Comparison of ENCODE assay signal across 8 cellular contexts in the genomic region with DNA sequence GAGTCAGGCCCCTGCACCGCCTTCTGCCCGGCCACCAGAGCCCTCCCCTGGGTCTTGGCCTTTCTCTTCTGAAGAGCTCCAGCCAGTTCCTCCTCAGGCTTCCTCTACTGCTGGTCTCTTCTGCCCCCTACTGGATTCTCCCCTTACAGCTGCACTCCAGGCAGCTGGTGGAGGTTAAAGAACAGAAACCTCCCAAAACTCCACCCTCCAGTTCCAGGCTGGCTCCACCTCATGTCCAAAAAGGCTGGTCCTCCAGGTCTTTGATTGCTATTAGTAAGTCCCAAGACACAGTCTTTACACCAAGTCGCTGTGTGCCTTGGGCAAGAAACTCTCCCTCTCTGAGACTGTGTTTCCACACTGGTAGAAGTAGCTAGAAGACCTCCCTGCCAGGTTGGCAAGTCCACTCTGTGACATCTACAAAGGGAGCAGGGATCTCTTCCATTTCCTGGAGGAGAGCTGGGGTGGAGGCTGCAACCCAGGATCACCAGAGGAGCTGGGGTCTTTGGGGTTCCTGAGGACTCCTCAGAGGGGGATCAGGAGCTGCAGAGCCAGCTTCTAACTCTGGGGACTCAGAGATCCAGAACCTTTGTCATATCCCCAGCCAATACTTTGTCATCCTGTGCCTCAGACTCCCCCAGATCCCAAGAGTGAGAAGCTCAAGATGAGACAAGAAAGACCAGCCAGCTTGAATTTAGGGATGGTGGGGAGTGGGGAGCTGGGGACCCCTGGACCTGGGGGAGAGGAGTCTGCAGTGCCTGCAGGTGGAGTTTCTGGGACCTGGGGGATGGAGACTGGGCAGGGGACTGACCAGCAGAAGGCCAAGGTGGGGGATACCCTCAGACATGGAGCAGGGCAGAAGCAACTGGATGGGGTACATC. TPM values are rescaled to one million over a fixed set of nuclear protein-coding genes. Genes with fewer than 3 reads are reported as not detected.
DNase-seq lines count a peak whose midpoint lies in the region; ATAC-seq and TF ChIP-seq lines count a peak whose summit lies in the region.

No MANE protein-coding gene starts in this region.

- no peak overlapping the region for H3K4me2 ChIP-seq in HCT116 (ENCODE audit: low read length)

- ATAC-seq in HCT116 (peak; percentile 96), right lobe of liver (peak; percentile 84 to 94 (median 90)), HG03095 (IDR thresholded peaks at IDR 0.05; ENCODE audit: unreplicated experiment) (no peak)

- BruUV-seq in HCT116 (replicated peaks; lab: Mats Ljungman, UMichigan): no TSS peak

- RAD21 ChIA-PET in HCT116 (lab: Charles Lee; ENCODE audit: low non-redundant PET in 1 of 2, low total read pairs in 2 of 2, uncharacterized antibody in 2 of 2, unreplicated experiment in 2 of 2): interaction anchor here (0.6 to 1.3 kb wide), 11 partner anchors 29 to 131 kb away, joined by 3 to 13 read pairs (median 4); no protein-coding TSS in a partner anchor

- intact Hi-C loops in HCT116 (cut with micrococcal nuclease) (loop anchor here (1.0 to 5.0 kb wide), 7 partner anchors 37 to 419 kb away; no protein-coding TSS in a partner anchor), right lobe of liver (cut with DNase I) (loop anchor here in 1 of 2 donors (10.0 kb wide), 1 partner anchor 89 kb away; no protein-coding TSS in a partner anchor)

- peak; percentile 65 for DNase-seq in COLO668 (lab: John Stamatoyannopoulos, UW; ENCODE audit: unreplicated experiment)
- DNase-seq in HCT116 (ENCODE audit: low read depth, low spot score): peak; percentile 66
- peak; percentile 45 for DNase-seq in NCI-H460 (ENCODE audit: extremely low read depth, low read depth)
- peak; percentile 44 to 64 for DNase-seq in activated CD4-positive, alpha-beta T cell treated with anti-CD3 and anti-CD28 coated beads for 24 hours (ENCODE audit: low read depth in 2 of 2)
- peak; percentile 63 for DNase-seq in coronary artery (ENCODE audit: low spot score)
- DNase-seq in right lobe of liver: peak in 2 of 3 donors; percentile 43 to 69
- DNase-seq in stimulated activated CD8-positive, alpha-beta memory T cell treated with anti-CD3 and anti-CD28 coated beads, Interleukin-2, amount 100 ng/mL, for 1 hour (ENCODE audit: low read depth in 2 of 2): peak; percentile 20 to 42

- H2AFZ ChIP-seq in HCT116 (ENCODE audit: low read depth, low read length, poor library complexity, severe bottlenecking): no peak overlapping the region

- POLR2A ChIA-PET in HCT116 (lab: Charles Lee): no interaction called here

- H3K36me3 ChIP-seq in HCT116 (ENCODE audit: control insufficient read depth in 1 of 2, insufficient read depth in 2 of 2, low read length in 2 of 2): no peaks in the 10 kb centered on the region
- H3K36me3 ChIP-seq in right lobe of liver: no peaks in the 10 kb centered on the region

- H3K9me2 ChIP-seq in HCT116 (ENCODE audit: insufficient read depth): no peaks in the 10 kb centered on the region

- no peaks in the 10 kb centered on the region for H3K79me2 ChIP-seq in HCT116 (ENCODE audit: insufficient read depth, low read length)

- peak; percentile 89 for TF ChIP-seq RAD21 in HCT116 (IDR thresholded peaks at IDR 0.05; ENCODE audit: low read depth)

- H4K20me1 ChIP-seq in HCT116 (ENCODE audit: insufficient read depth): no peaks in the 10 kb centered on the region

- no peak overlapping the region for H3K9ac ChIP-seq in HCT116 (ENCODE audit: low read length)

- H3K4me1 ChIP-seq in HCT116 (ENCODE audit: control insufficient read depth in 1 of 2, insufficient read depth in 2 of 2, low read length in 2 of 2) (no peaks in the 10 kb centered on the region), right lobe of liver (no peaks in the 10 kb centered on the region)

- TF ChIP-seq CTCF in HCT116 (IDR thresholded peaks at IDR 0.05 in 2 of 3, conservative IDR thresholded peaks at IDR 0.05 in 1 of 3; ENCODE audit: borderline replicate concordance in 1 of 3, insufficient read depth in 1 of 3, low read depth in 2 of 3, low read length in 2 of 3): peak; percentile 80 to 82 (median 81)
- TF ChIP-seq CTCF in coronary artery (IDR thresholded peaks at IDR 0.05): peak; percentile 20
- peak; percentile 72 to 80 (median 74) for TF ChIP-seq CTCF in right lobe of liver (IDR thresholded peaks at IDR 0.05)

- H3K27me3 ChIP-seq in HCT116 (ENCODE audit: insufficient read depth, low read length) (no peaks in the 10 kb centered on the region), right lobe of liver (no peaks in the 10 kb centered on the region)

- TF ChIP-seq POLR2A in HCT116 (IDR thresholded peaks at IDR 0.05; ENCODE audit: borderline replicate concordance, extremely low read depth, insufficient read depth, insufficient read length) (no peak), right lobe of liver (IDR thresholded peaks at IDR 0.05) (no peak)

- CTCF ChIA-PET in HCT116 (lab: Charles Lee): interaction anchor here (0.6 to 2.8 kb wide), 44 partner anchors 8 to 461 kb away, joined by 3 to 65 read pairs (median 5); no protein-coding TSS in a partner anchor

- WGBS in right lobe of liver (ENCODE audit: insufficient coverage, low coverage, low lambda C conversion rate, missing lambda C conversion rate): 23% methylated on average over 3 of the region's 3 CpGs

- H3K4me3 ChIP-seq in HCT116 (replicated peaks in 1 of 2; ENCODE audit: low read depth in 1 of 2, low read length in 2 of 2): no peak overlapping the region
- H3K4me3 ChIP-seq in coronary artery: no peak overlapping the region
- H3K4me3 ChIP-seq in right lobe of liver: no peak overlapping the region

- no peaks in the 10 kb centered on the region for H3K9me3 ChIP-seq in HCT116 (ENCODE audit: control insufficient read depth in 1 of 2, insufficient read depth in 1 of 2, low read depth in 1 of 2, low read length in 2 of 2)
- no peaks in the 10 kb centered on the region for H3K9me3 ChIP-seq in right lobe of liver

- no peak overlapping the region for H3K27ac ChIP-seq in HCT116 (ENCODE audit: low read depth, low read length)
- H3K27ac ChIP-seq in coronary artery: no peak overlapping the region
- no peak overlapping the region for H3K27ac ChIP-seq in right lobe of liver

TF ChIP-seq in HCT116, 20 proteins besides CTCF, POLR2A, EP300 and RAD21:
- TF ChIP-seq, protein P1, sequence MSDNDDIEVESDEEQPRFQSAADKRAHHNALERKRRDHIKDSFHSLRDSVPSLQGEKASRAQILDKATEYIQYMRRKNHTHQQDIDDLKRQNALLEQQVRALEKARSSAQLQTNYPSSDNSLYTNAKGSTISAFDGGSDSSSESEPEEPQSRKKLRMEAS (IDR thresholded peaks at IDR 0.05): no peak
- TF ChIP-seq TCF7L2 (IDR thresholded peaks at IDR 0.05; ENCODE audit: borderline replicate concordance, extremely low read depth, insufficient read depth, insufficient read length): no peak
- TF ChIP-seq YY1 (IDR thresholded peaks at IDR 0.05; ENCODE audit: extremely low read depth, insufficient replicate concordance, low read depth, low read length): no peak
- no peak for TF ChIP-seq CEBPB (IDR thresholded peaks at IDR 0.05; ENCODE audit: low read depth)

RNA-seq across cellular contexts. Expression of a gene that starts 3.4 kb away (rescaled TPM):
- total RNA-seq in HCT116 (2021; ENCODE audit: unreplicated experiment) (not detected), right lobe of liver (1 to 10 TPM; 1.6 to 4.1 (median 3.1) TPM)
- polyA plus RNA-seq in HCT116 (2012): not detected in 2 replicates
- not detected in 2 replicates for total RNA-seq in NCI-H460 (2014; rRNA removed; shearing (Covaris generic))
- polyA plus RNA-seq in NCI-H460 (2014; cell fraction: nucleus; rRNA removed): not detected in 2 replicates

Comparison
In these comparisons a context has a peak if more than half of its experiments do, and no peak if none do; other contexts are left out.
1. CTCF ChIP-seq: peak in every context shown above with its lines; median percentile 81 in HCT116; 74 in right lobe of liver; 20 in coronary artery.